14 cellular contexts compared by ENCODE assay signal in the genomic region with DNA sequence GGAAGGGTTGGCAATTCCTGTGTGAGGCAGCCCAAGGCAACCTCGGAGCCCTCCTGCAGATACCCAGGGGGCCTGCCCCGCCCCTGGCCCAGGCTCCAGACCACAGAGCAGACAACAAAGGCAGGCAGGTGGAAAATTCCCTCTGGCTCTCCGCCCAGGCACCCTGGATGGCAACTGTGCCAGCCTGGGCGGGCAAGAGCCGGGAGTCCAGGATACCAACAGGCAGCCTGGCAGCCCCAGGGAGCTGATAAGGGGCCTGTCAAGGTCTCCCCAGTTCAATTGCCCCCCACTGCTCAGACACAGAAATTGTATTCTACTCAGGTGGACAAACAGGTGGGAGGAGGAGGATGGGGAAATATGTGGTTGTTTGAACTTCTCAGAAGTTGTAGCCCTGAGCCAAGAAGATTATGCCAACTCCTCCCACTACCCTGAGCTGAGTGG. TPM values are rescaled to one million over a fixed set of nuclear protein-coding genes. Genes with fewer than 3 reads are reported as not detected.
A peak's percentile ranks its signal among the peaks of the same experiment; 100 is the strongest.
DNase-seq lines count a peak whose midpoint lies in the region; ATAC-seq, FAIRE-seq and TF ChIP-seq lines count a peak whose summit lies in the region.
"Had no signal": no experiment of that assay in that cellular context is flagged by ENCODE, and none has a peak within 500 bp of the region (broad histone marks: within the 10 kb centered on the region; RNA-seq: fewer than 3 reads in every experiment).

No MANE protein-coding gene starts in this region.

- peak overlapping the region; percentile 91 to 94 for H3K27ac ChIP-seq in A549
- H3K27ac ChIP-seq in body of pancreas, result peak overlapping the region; percentile 97 to 100 (median 99)
- H3K27ac ChIP-seq in lower lobe of right lung, result peak overlapping the region; percentile 69
- no peak overlapping the region for H3K27ac ChIP-seq in smooth muscle cell (ENCODE audit: low read depth)

- no peaks in the 10 kb centered on the region for H3F3A ChIP-seq in smooth muscle cell (ENCODE audit: low read depth)

- H3K36me3 Mint-ChIP-seq in T-helper 2 cell treated with Interferon-gamma antibody and Interleukin-4, amounts not matched to agents 5 μg/mL and 100 μg/mL, for 36 hours (ENCODE audit: low read depth), result no peaks in the 10 kb centered on the region
- H3K36me3 Mint-ChIP-seq in stimulated activated naive B cell treated with anti-CD40 and anti-IgM and Interleukin-4, amounts not matched to agents 10 μg/mL and 1 μg/mL and 100 μg/mL, for 72 hours, result no peaks in the 10 kb centered on the region

- H3K9me3 ChIP-seq in A549 (no peaks in the 10 kb centered on the region), body of pancreas (no peaks in the 10 kb centered on the region), lower lobe of right lung (no peaks in the 10 kb centered on the region), smooth muscle cell (replicated peaks; ENCODE audit: low read depth) (no peaks in the 10 kb centered on the region)

- no peaks in the 10 kb centered on the region for H4K20me1 ChIP-seq in smooth muscle cell (ENCODE audit: low read depth)

- H3K4me3 ChIP-seq in A549 (no peak overlapping the region), body of pancreas (no peak overlapping the region), lower lobe of right lung (no peak overlapping the region), smooth muscle cell (no peak overlapping the region)
- H3K4me3 ChIP-seq: GM12878 had no signal

- TF ChIP-seq CTCF in A549 (IDR thresholded peaks at IDR 0.05), result no peak
- TF ChIP-seq CTCF in body of pancreas (IDR thresholded peaks at IDR 0.05), result no peak
- no peak for TF ChIP-seq CTCF in lower lobe of right lung (IDR thresholded peaks at IDR 0.05)
- no peak for TF ChIP-seq CTCF in smooth muscle cell (IDR thresholded peaks at IDR 0.05; ENCODE audit: borderline replicate concordance, insufficient read depth, poor library complexity, severe bottlenecking)

- ATAC-seq in A549 (peak; percentile 4 to 18; a peak in 4 of 6 replicates), body of pancreas (peak; percentile 74), lower lobe of right lung (peak; percentile 72 to 75), HG03571 (IDR thresholded peaks at IDR 0.05; ENCODE audit: unreplicated experiment) (no peak)
- no peak for ATAC-seq in stimulated activated naive B cell treated with anti-CD40 and anti-IgM and Interleukin-4, amounts not matched to agents 10 μg/mL and 1 μg/mL and 100 μg/mL, for 72 hours (replicated peaks)

- H3K9me3 Mint-ChIP-seq in T-helper 2 cell treated with Interferon-gamma antibody and Interleukin-4, amounts not matched to agents 5 μg/mL and 100 μg/mL, for 36 hours, result no peaks in the 10 kb centered on the region
- no peaks in the 10 kb centered on the region for H3K9me3 Mint-ChIP-seq in stimulated activated naive B cell treated with anti-CD40 and anti-IgM and Interleukin-4, amounts not matched to agents 10 μg/mL and 1 μg/mL and 100 μg/mL, for 72 hours

- DNase-seq in A549 (ENCODE audit: low read depth in 1 of 2, low spot score in 1 of 2), result peak in 1 of 2 experiments; percentile 55
- DNase-seq in NCI-H2029 (lab: John Stamatoyannopoulos, UW), result peak; percentile 87
- peak; percentile 97 to 98 (median 98) for DNase-seq in body of pancreas
- DNase-seq in lower lobe of right lung, result peak; percentile 68
- no peak for DNase-seq in T-helper 2 cell treated with Interferon-gamma antibody and Interleukin-4, amounts not matched to agents 5 μg/mL and 100 μg/mL, for 36 hours (ENCODE audit: low spot score)
- no peak for DNase-seq in smooth muscle cell (lab: John Stamatoyannopoulos, UW; ENCODE audit: unreplicated experiment)
- no peak for DNase-seq in stimulated activated naive B cell treated with anti-CD40 and anti-IgM and Interleukin-4, amounts not matched to agents 10 μg/mL and 1 μg/mL and 100 μg/mL, for 72 hours
- DNase-seq: activated CD4-positive, alpha-beta T cell treated with anti-CD3 and anti-CD28 coated beads, Interleukin-2, amount 50 U/mL, for 1 hour; amniotic stem cell; midbrain had no signal

- H3K27me3 ChIP-seq in body of pancreas (no peaks in the 10 kb centered on the region), lower lobe of right lung (ENCODE audit: low read depth) (no peaks in the 10 kb centered on the region), smooth muscle cell (ENCODE audit: low read depth) (no peaks in the 10 kb centered on the region)

- CTCF ChIA-PET in A549 (lab: Yijun Ruan, JAX), result interaction anchor here (0.9 to 6.2 kb wide), 12 partner anchors 12 to 107 kb away, joined by 3 to 55 read pairs (median 5); a partner anchor contains a TSS

- WGBS in A549 (ENCODE audit: missing lambda C conversion rate), result 33% methylated on average over 5 of the region's 5 CpGs
- 9 to 15% methylated on average over 5 of the region's 5 CpGs for WGBS in body of pancreas, 2 donors
- WGBS in smooth muscle cell (ENCODE audit: low lambda C conversion rate), result 79% methylated on average over 5 of the region's 5 CpGs

- no peak overlapping the region for H2AFZ ChIP-seq in smooth muscle cell (ENCODE audit: low read depth)

- H3K4me1 ChIP-seq in A549 (peaks cover 71% of the 10 kb centered on the region), body of pancreas (peaks cover 63% of the 10 kb centered on the region), lower lobe of right lung (peaks cover 12% of the 10 kb centered on the region), smooth muscle cell (ENCODE audit: low read depth) (peaks cover 14% of the 10 kb centered on the region)

- H3K36me3 ChIP-seq in body of pancreas (replicated peaks in 1 of 2; ENCODE audit: insufficient read depth in 1 of 2, low read depth in 2 of 2), result no peaks in the 10 kb centered on the region
- no peaks in the 10 kb centered on the region for H3K36me3 ChIP-seq in lower lobe of right lung
- H3K36me3 ChIP-seq in smooth muscle cell (ENCODE audit: low read depth), result no peaks in the 10 kb centered on the region

- POLR2A ChIA-PET in A549 (lab: Yijun Ruan, JAX), result interaction anchor here (1.5 to 5.5 kb wide), 3 partner anchors 50 to 96 kb away, joined by 3 to 69 read pairs (median 14); a partner anchor contains a TSS

- H3K4me3 Mint-ChIP-seq in T-helper 2 cell treated with Interferon-gamma antibody and Interleukin-4, amounts not matched to agents 5 μg/mL and 100 μg/mL, for 36 hours, result no peak overlapping the region
- no peak overlapping the region for H3K4me3 Mint-ChIP-seq in stimulated activated naive B cell treated with anti-CD40 and anti-IgM and Interleukin-4, amounts not matched to agents 10 μg/mL and 1 μg/mL and 100 μg/mL, for 72 hours

- H3K27ac Mint-ChIP-seq in T-helper 2 cell treated with Interferon-gamma antibody and Interleukin-4, amounts not matched to agents 5 μg/mL and 100 μg/mL, for 36 hours, result no peak overlapping the region
- H3K27ac Mint-ChIP-seq in stimulated activated naive B cell treated with anti-CD40 and anti-IgM and Interleukin-4, amounts not matched to agents 10 μg/mL and 1 μg/mL and 100 μg/mL, for 72 hours, result no peak overlapping the region

- no peak overlapping the region for H3K9ac ChIP-seq in smooth muscle cell (ENCODE audit: low read depth)

- TF ChIP-seq RAD21 in A549 (conservative IDR thresholded peaks at IDR 0.05 in 1 of 2, IDR thresholded peaks at IDR 0.05 in 1 of 2), result peak in 1 of 2 experiments; percentile 22; a peak in 1 of 5 replicates

- H3K4me1 Mint-ChIP-seq in T-helper 2 cell treated with Interferon-gamma antibody and Interleukin-4, amounts not matched to agents 5 μg/mL and 100 μg/mL, for 36 hours (ENCODE audit: low read depth), result no peaks in the 10 kb centered on the region
- H3K4me1 Mint-ChIP-seq in stimulated activated naive B cell treated with anti-CD40 and anti-IgM and Interleukin-4, amounts not matched to agents 10 μg/mL and 1 μg/mL and 100 μg/mL, for 72 hours, result no peaks in the 10 kb centered on the region

- TF ChIP-seq EP300 in A549 (IDR thresholded peaks at IDR 0.05), result peak in 1 of 2 experiments; percentile 61; a peak in 3 of 5 replicates

- intact Hi-C loops in body of pancreas (cut with DNase I) (no loop called here), lower lobe of right lung (cut with DNase I) (no loop called here)

- peak overlapping the region; percentile 79 for H3K4me2 ChIP-seq in A549
- no peak overlapping the region for H3K4me2 ChIP-seq in smooth muscle cell

- no peaks in the 10 kb centered on the region for H3K27me3 Mint-ChIP-seq in T-helper 2 cell treated with Interferon-gamma antibody and Interleukin-4, amounts not matched to agents 5 μg/mL and 100 μg/mL, for 36 hours (ENCODE audit: low read depth)
- peaks cover 0 to 3% of the 10 kb centered on the region in 2 donors for H3K27me3 Mint-ChIP-seq in stimulated activated naive B cell treated with anti-CD40 and anti-IgM and Interleukin-4, amounts not matched to agents 10 μg/mL and 1 μg/mL and 100 μg/mL, for 72 hours

- no peaks in the 10 kb centered on the region for H3K79me2 ChIP-seq in smooth muscle cell (ENCODE audit: low read depth)

- FAIRE-seq in A549 (lab: Jason Lieb, UNC), result no peak
- FAIRE-seq: GM12878 had no signal

- TF ChIP-seq POLR2A in A549 (IDR thresholded peaks at IDR 0.05; ENCODE audit: low read length) (no peak), body of pancreas (IDR thresholded peaks at IDR 0.05) (peak in 2 of 3 donors; percentile 0 to 36)

RNA-seq across cellular contexts. Expression of a gene that starts 15.4 kb away (rescaled TPM):
- 0.13 and 0.15 TPM in 2 replicates for polyA plus RNA-seq in A549 (2011; rRNA removed)
- polyA plus RNA-seq in A549 (2012; cell fraction: cytosol; rRNA removed), result 0.08 and 0.12 TPM in 2 replicates
- 0.24 and 0.27 TPM in 2 replicates for polyA plus RNA-seq in A549 (2012; cell fraction: nucleus; rRNA removed)
- 0.08 to 0.09 TPM (median 0.09 TPM) in 3 replicates for polyA plus RNA-seq in A549 (2017; fragmentation: RNase III; extraction: RNeasy Plus Mini Kit Qiagen cat#74134 plus additional on column Dnase treatment)
- 0.15 and 0.21 TPM in 2 replicates for polyA minus RNA-seq in A549 (2011; rRNA and poly(A)+ RNA removed)
- total RNA-seq in body of pancreas, result not detected
- 0.06 TPM for total RNA-seq in lower lobe of right lung
- total RNA-seq in smooth muscle cell, result not detected in 2 replicates
- polyA plus RNA-seq in smooth muscle cell, result 0.05 TPM in 1 of 2 replicates, not detected in the other
- total RNA-seq: RPMI7951 had no signal
- polyA plus RNA-seq: AG04450 had no signal

RNA-seq across cellular contexts. Expression of a gene that starts 37.2 kb away (rescaled TPM):
- polyA plus RNA-seq in A549 (2011; rRNA removed) (49.8 and 57.8 TPM in 2 replicates), A549 (2017; fragmentation: RNase III; extraction: RNeasy Plus Mini Kit Qiagen cat#74134 plus additional on column Dnase treatment) (18.0 to 25.6 TPM (median 23.4 TPM) in 3 replicates), smooth muscle cell (53.3 and 54.7 TPM in 2 replicates)
- 31.8 and 37.2 TPM in 2 replicates for polyA plus RNA-seq in A549 (2012; cell fraction: cytosol; rRNA removed)
- 30.9 and 32.5 TPM in 2 replicates for polyA plus RNA-seq in A549 (2012; cell fraction: nucleus; rRNA removed)
- polyA minus RNA-seq in A549 (2011; rRNA and poly(A)+ RNA removed), result 26.5 and 50.1 TPM in 2 replicates
- total RNA-seq in body of pancreas (10 to 100 TPM; 18.1 to 21.0 TPM), lower lobe of right lung (98.0 TPM), smooth muscle cell (32.8 and 44.8 TPM in 2 replicates)

RNA-seq across cellular contexts. Expression of a gene that starts 53.1 kb away (rescaled TPM):
- polyA plus RNA-seq in A549 (2011; rRNA removed) (0.08 TPM in 1 of 2 replicates, not detected in the other), A549 (2017; fragmentation: RNase III; extraction: RNeasy Plus Mini Kit Qiagen cat#74134 plus additional on column Dnase treatment) (not detected in 3 replicates), smooth muscle cell (not detected in 2 replicates)
- polyA plus RNA-seq in A549 (2012; cell fraction: cytosol; rRNA removed), result 0.03 and 0.07 TPM in 2 replicates
- 0.06 TPM in 1 of 2 replicates, not detected in the other for polyA plus RNA-seq in A549 (2012; cell fraction: nucleus; rRNA removed)
- polyA minus RNA-seq in A549 (2011; rRNA and poly(A)+ RNA removed), result not detected in 2 replicates
- total RNA-seq in body of pancreas (1 to 10 TPM; 1.6 to 3.6 TPM), lower lobe of right lung (8.5 TPM), smooth muscle cell (not detected in 2 replicates)
- total RNA-seq: RPMI7951 had no signal
- polyA plus RNA-seq: AG04450 had no signal

Comparison
In these comparisons a context has a peak if more than half of its experiments do, and no peak if none do; other contexts are left out.
1. ATAC-seq: peak in A549 (2 of 2), body of pancreas (single experiment) and lower lobe of right lung (2 of 2); none in stimulated activated naive B cell treated with anti-CD40 and anti-IgM and Interleukin-4, amounts not matched to agents 10 μg/mL and 1 μg/mL and 100 μg/mL, for 72 hours (0 of 2) and HG03571 (single experiment).
2. DNase-seq: peak in NCI-H2029 (single experiment), body of pancreas (4 of 4) and lower lobe of right lung (single experiment); none in T-helper 2 cell treated with Interferon-gamma antibody and Interleukin-4, amounts not matched to agents 5 μg/mL and 100 μg/mL, for 36 hours (single experiment), smooth muscle cell (single experiment) and stimulated activated naive B cell treated with anti-CD40 and anti-IgM and Interleukin-4, amounts not matched to agents 10 μg/mL and 1 μg/mL and 100 μg/mL, for 72 hours (single experiment).